In genomic region chr1:234776875-234777849, GRCh38 we compare ENCODE assay signal across 22 cellular contexts.
DNase-seq lines count a peak whose midpoint lies in the region; ATAC-seq, FAIRE-seq and TF ChIP-seq lines count a peak whose summit lies in the region.
"Had no signal": no experiment of that assay in that cellular context is flagged by ENCODE, and none has a peak within 500 bp of the region (broad histone marks: within the 10 kb centered on the region; RNA-seq: fewer than 3 reads in every experiment).

No MANE protein-coding gene starts in this region.

- H3K27ac ChIP-seq in K562 (ENCODE audit: extremely low read depth, low read depth, low read length) = no peak overlapping the region
- no peak overlapping the region for H3K27ac ChIP-seq in neural cell (ENCODE audit: low read length)
- no peak overlapping the region for H3K27ac ChIP-seq in GM23248
- H3K27ac ChIP-seq: A549, psoas muscle, upper lobe of left lung had no signal

- no peak for ATAC-seq in K562
- no peak for ATAC-seq in HG02642 (IDR thresholded peaks at IDR 0.05; ENCODE audit: poor library complexity, unreplicated experiment)
- ATAC-seq: A549, psoas muscle had no signal

- TF ChIP-seq POLR2A in K562 (conservative IDR thresholded peaks at IDR 0.05) = no peak

- CTCF ChIA-PET in K562 (lab: Yijun Ruan, JAX; ENCODE audit: low intra/inter-chr PET ratio) = no interaction called here

- H3K27ac Mint-ChIP-seq in glutamatergic neuron (ENCODE audit: unreplicated experiment) = no peak overlapping the region
- H3K27ac Mint-ChIP-seq: CD8-positive, alpha-beta memory T cell; effector memory CD8-positive, alpha-beta T cell; naive B cell had no signal

- H3K9ac ChIP-seq in K562 (ENCODE audit: insufficient read depth in 1 of 2, low read depth in 2 of 2, low read length in 2 of 2) (peak overlapping the region in 1 of 2 experiments; percentile 32; a peak in 1 of 4 replicates), neural cell (ENCODE audit: low read length) (no peak overlapping the region), GM23248 (no peak overlapping the region)

- H2AFZ ChIP-seq in K562 (ENCODE audit: low read depth, low read length) (0 out of 2 replicates have a peak overlapping the region, but pooled peaks have one; percentile 0), neural cell (ENCODE audit: low read depth, low read length) (peak overlapping the region; percentile 2), GM23248 (no peak overlapping the region)

- WGBS in K562 (ENCODE audit: insufficient coverage, low coverage, missing lambda C conversion rate) = 12% methylated on average over 14 of the region's 14 CpGs
- WGBS in GM23248 (ENCODE audit: low coverage in 1 of 2, low lambda C conversion rate in 2 of 2, missing lambda C conversion rate in 2 of 2), 2 experiments = 50% methylated on average over 14 of the region's 14 CpGs

- no peaks in the 10 kb centered on the region for H3F3A ChIP-seq in neural cell (ENCODE audit: insufficient read depth, low read length, poor library complexity, severe bottlenecking)
- H3F3A ChIP-seq in GM23248 (ENCODE audit: insufficient read depth) = peaks cover under 1% of the 10 kb centered on the region; the same call in 1 of the 2 replicates

- H3K27me3 Mint-ChIP-seq in glutamatergic neuron (ENCODE audit: unreplicated experiment) = no peaks in the 10 kb centered on the region
- H3K27me3 Mint-ChIP-seq: CD8-positive, alpha-beta memory T cell; effector memory CD8-positive, alpha-beta T cell; naive B cell had no signal

- H3K9me2 ChIP-seq in neural cell (ENCODE audit: insufficient read depth, low read length) (no peaks in the 10 kb centered on the region), GM23248 (ENCODE audit: insufficient read depth) (no peaks in the 10 kb centered on the region)

- no peak for TF ChIP-seq EP300 in K562 (IDR thresholded peaks at IDR 0.05; ENCODE audit: low read length)
- TF ChIP-seq EP300 in neural cell (conservative IDR thresholded peaks at IDR 0.05; ENCODE audit: poor library complexity, severe bottlenecking) = no peak

- FAIRE-seq in K562 (lab: Jason Lieb, UNC) = peak; percentile 35
- FAIRE-seq: A549, HTR-8/SVneo had no signal

- no peaks in the 10 kb centered on the region for H3K9me1 ChIP-seq in K562 (ENCODE audit: control insufficient read depth, insufficient read depth, low read length)

- TF ChIP-seq CTCF in K562 (IDR thresholded peaks at IDR 0.05 in 2 of 3, conservative IDR thresholded peaks at IDR 0.05 in 1 of 3; ENCODE audit: insufficient read depth in 2 of 3, low read depth in 1 of 3, low read length in 3 of 3) (no peak; a peak in 1 of 6 replicates), neural cell (IDR thresholded peaks at IDR 0.05; ENCODE audit: poor library complexity, severe bottlenecking) (no peak), glutamatergic neuron (IDR thresholded peaks at IDR 0.05; ENCODE audit: partially characterized antibody, unreplicated experiment) (no peak)

- no peaks in the 10 kb centered on the region for H3K36me3 Mint-ChIP-seq in glutamatergic neuron (ENCODE audit: unreplicated experiment)
- H3K36me3 Mint-ChIP-seq: CD8-positive, alpha-beta memory T cell had no signal

- H3K9me3 ChIP-seq in K562 (replicated peaks; ENCODE audit: control insufficient read depth, insufficient read depth, low read depth, low read length) (no peaks in the 10 kb centered on the region), neural cell (ENCODE audit: low read length) (no peaks in the 10 kb centered on the region), GM23248 (ENCODE audit: low read depth) (no peaks in the 10 kb centered on the region)
- H3K9me3 ChIP-seq: psoas muscle, upper lobe of left lung had no signal

- H3K27me3 ChIP-seq in H7 (ENCODE audit: control insufficient read depth, insufficient read depth, low read length) = peaks cover 10% of the 10 kb centered on the region; the same call in 1 of the 2 replicates
- H3K27me3 ChIP-seq in K562 (ENCODE audit: control insufficient read depth in 2 of 2, insufficient read depth in 2 of 2, low read length in 2 of 2) = peaks cover 48 to 53% of the 10 kb centered on the region in 2 experiments
- no peaks in the 10 kb centered on the region for H3K27me3 ChIP-seq in neural cell (ENCODE audit: insufficient read depth, low read depth, low read length)
- H3K27me3 ChIP-seq in GM23248 (replicated peaks; ENCODE audit: insufficient read depth) = peaks cover 56% of the 10 kb centered on the region

- no TSS peak for BruUV-seq in K562 (replicated peaks; lab: Mats Ljungman, UMichigan)

- POLR2A ChIA-PET in K562 (lab: Yijun Ruan, JAX) = interaction anchor here (0.6 to 1.8 kb wide), 3 partner anchors 13 to 428 kb away, joined by 3 to 6 read pairs (median 3); no protein-coding TSS in a partner anchor

- H3K4me3 Mint-ChIP-seq in glutamatergic neuron (ENCODE audit: unreplicated experiment) = no peak overlapping the region
- H3K4me3 Mint-ChIP-seq: CD8-positive, alpha-beta memory T cell; effector memory CD8-positive, alpha-beta T cell; naive B cell had no signal

- DNase-seq in NCI-H1092 treated with DMSO at 0.1 percent for 48 hours (lab: John Stamatoyannopoulos, UW) = peak; percentile 33
- no peak for DNase-seq in NCI-H1092 (lab: John Stamatoyannopoulos, UW)
- DNase-seq in H7 = peak; percentile 53
- DNase-seq in K562 (ENCODE audit: extremely low read depth in 1 of 4, low spot score in 3 of 4) = peak; percentile 41 to 54 (median 49)
- DNase-seq in glutamatergic neuron = no peak
- DNase-seq in GM23248 = no peak
- DNase-seq: activated gamma-delta T cell; effector memory CD8-positive, alpha-beta T cell; EL; foreskin fibroblast; left ventricle myocardium superior; naive B cell; NCI-H2081; NCI-H526 treated with DMSO at 0.1 percent for 48 hours; psoas muscle; SW 1271 had no signal

- H3K4me1 Mint-ChIP-seq in glutamatergic neuron (ENCODE audit: low read depth, unreplicated experiment) = peaks cover 7% of the 10 kb centered on the region

- H3K4me2 ChIP-seq in K562 (ENCODE audit: insufficient read depth, low read length) = peak overlapping the region; percentile 1; the same call in 1 of the 2 replicates
- no peak overlapping the region for H3K4me2 ChIP-seq in neural cell (ENCODE audit: low read length)
- no peak overlapping the region for H3K4me2 ChIP-seq in GM23248 (ENCODE audit: unreplicated experiment)
- H3K4me2 ChIP-seq: A549 had no signal

- H3K79me2 ChIP-seq in K562 (ENCODE audit: control insufficient read depth, insufficient read depth, low read length) = no peaks in the 10 kb centered on the region
- no peaks in the 10 kb centered on the region for H3K79me2 ChIP-seq in neural cell (replicated peaks; ENCODE audit: insufficient read depth, low read length)
- H3K79me2 ChIP-seq in GM23248 (ENCODE audit: insufficient read depth) = no peaks in the 10 kb centered on the region

- TF ChIP-seq RAD21 in K562 (CRISPR knock-in tag; conservative IDR thresholded peaks at IDR 0.05 in 1 of 2, IDR thresholded peaks at IDR 0.05 in 1 of 2) = 0 out of 4 replicates have a peak, but pooled peaks of 1 of the 2 experiments have one; percentile 18
- no peak for TF ChIP-seq RAD21 in neural cell (conservative IDR thresholded peaks at IDR 0.05)

- H4K20me1 ChIP-seq in K562 (replicated peaks; ENCODE audit: control insufficient read depth, insufficient read depth, low read length) (no peaks in the 10 kb centered on the region), neural cell (ENCODE audit: insufficient read depth) (no peaks in the 10 kb centered on the region), GM23248 (ENCODE audit: insufficient read depth) (no peaks in the 10 kb centered on the region)

- peaks cover 13% of the 10 kb centered on the region for H3K9me3 Mint-ChIP-seq in glutamatergic neuron (ENCODE audit: unreplicated experiment)
- H3K9me3 Mint-ChIP-seq: effector memory CD8-positive, alpha-beta T cell had no signal

- in situ Hi-C loops in K562 (cut with MboI) = no loop called here
- in situ Hi-C loops in GM23248 (cut with MboI) = no loop called here

- intact Hi-C loops in K562 (cut with micrococcal nuclease) = no loop called here

- no peaks in the 10 kb centered on the region for H3K36me3 ChIP-seq in H7 (replicated peaks; ENCODE audit: control insufficient read depth, insufficient read depth, low read length)
- no peaks in the 10 kb centered on the region for H3K36me3 ChIP-seq in K562 (ENCODE audit: control insufficient read depth, insufficient read depth, low read length)
- H3K36me3 ChIP-seq in neural cell (ENCODE audit: insufficient read depth, low read length) = no peaks in the 10 kb centered on the region
- H3K36me3 ChIP-seq in GM23248 (ENCODE audit: low read depth) = no peaks in the 10 kb centered on the region
- H3K36me3 ChIP-seq: upper lobe of left lung had no signal

- H3K4me1 ChIP-seq in K562 (replicated peaks in 1 of 2; ENCODE audit: control insufficient read depth in 2 of 2, insufficient read depth in 2 of 2, low read length in 2 of 2) (peaks cover 16 to 24% of the 10 kb centered on the region in 2 experiments), GM23248 (ENCODE audit: insufficient read depth) (peaks cover 6% of the 10 kb centered on the region)

- H3K4me3 ChIP-seq in H7 (ENCODE audit: insufficient read depth, low read depth, low read length) = no peak overlapping the region
- H3K4me3 ChIP-seq in K562 = no peak overlapping the region
- H3K4me3 ChIP-seq in neural cell (ENCODE audit: low read length) = no peak overlapping the region
- no peak overlapping the region for H3K4me3 ChIP-seq in GM23248
- H3K4me3 ChIP-seq: A549, psoas muscle, upper lobe of left lung had no signal

TF ChIP-seq in K562, 482 proteins besides CTCF, POLR2A, EP300 and RAD21 (continues in another document):
- TF ChIP-seq ZNF586 (CRISPR knock-in tag; conservative IDR thresholded peaks at IDR 0.05) (no peak), KDM1A (IDR thresholded peaks at IDR 0.05) (no peak), TCF15 (CRISPR knock-in tag; IDR thresholded peaks at IDR 0.05) (0 out of 2 replicates have a peak, but pooled peaks have one; percentile 50), ZNF274 (IDR thresholded peaks at IDR 0.05; ENCODE audit: borderline replicate concordance, low read depth, low read length) (no peak)

TF ChIP-seq in neural cell, 6 proteins besides CTCF, POLR2A, EP300 and RAD21 (continues in another document):
- no peak for TF ChIP-seq EZH2 (IDR thresholded peaks at IDR 0.05; ENCODE audit: borderline replicate concordance, insufficient read depth, low read length, poor library complexity, severe bottlenecking)
- no peak for TF ChIP-seq TAF1 (IDR thresholded peaks at IDR 0.05; ENCODE audit: low read depth)
- TF ChIP-seq POLR2AphosphoS5 (IDR thresholded peaks at IDR 0.05) = no peak
- TF ChIP-seq SMC3 (conservative IDR thresholded peaks at IDR 0.05; ENCODE audit: poor library complexity) = no peak
- TF ChIP-seq MXI1 (conservative IDR thresholded peaks at IDR 0.05; ENCODE audit: poor library complexity, severe bottlenecking) = no peak

Comparison
In these comparisons a context has a peak if more than half of its experiments do, and no peak if none do; other contexts are left out.
1. DNase-seq: peak in NCI-H1092 treated with DMSO at 0.1 percent for 48 hours (single experiment), H7 (single experiment) and K562 (4 of 4); none in NCI-H1092 (single experiment), glutamatergic neuron (single experiment) and GM23248 (single experiment).